ENCODE assay signal across 2 cellular contexts in genomic region chr16:70702624-70703023, GRCh38.
TF ChIP-seq lines count a peak whose summit lies in the region.

No MANE protein-coding gene starts in this region.

TF ChIP-seq in IMR-90, 13 proteins besides CTCF, POLR2A, EP300 and RAD21:
- TF ChIP-seq CEBPB (IDR thresholded peaks at IDR 0.05; ENCODE audit: low read depth, low read length) (no peak), FOS (IDR thresholded peaks at IDR 0.05; ENCODE audit: low read depth, low read length) (no peak), USF2 (IDR thresholded peaks at IDR 0.05; ENCODE audit: low read depth, low read length) (no peak), RCOR1 (IDR thresholded peaks at IDR 0.05; ENCODE audit: insufficient replicate concordance, low read length) (no peak), ELK1 (IDR thresholded peaks at IDR 0.05; ENCODE audit: borderline replicate concordance, low read depth, low read length) (no peak), MAZ (IDR thresholded peaks at IDR 0.05; ENCODE audit: borderline replicate concordance, low read depth, low read length) (no peak), MAFK (IDR thresholded peaks at IDR 0.05; ENCODE audit: low read depth, low read length) (no peak), CHD1 (IDR thresholded peaks at IDR 0.05; ENCODE audit: low read depth, low read length) (no peak), MXI1 (IDR thresholded peaks at IDR 0.05; ENCODE audit: borderline replicate concordance, low read depth, low read length) (no peak), RFX5 (IDR thresholded peaks at IDR 0.05; ENCODE audit: low read depth, low read length) (no peak), SMC3 (IDR thresholded peaks at IDR 0.05; ENCODE audit: low read depth, low read length) (no peak), BHLHE40 (IDR thresholded peaks at IDR 0.05; ENCODE audit: low read depth, low read length) (no peak), NFE2L2 (IDR thresholded peaks at IDR 0.05; ENCODE audit: low read depth, low read length) (no peak)

TF ChIP-seq in HepG2, 621 proteins besides CTCF, POLR2A, EP300 and RAD21:
- no peak for TF ChIP-seq ELF3 (CRISPR knock-in tag; IDR thresholded peaks at IDR 0.05)
- TF ChIP-seq MLLT10 (CRISPR knock-in tag; IDR thresholded peaks at IDR 0.05) = no peak
- TF ChIP-seq ZNF616 (CRISPR knock-in tag; IDR thresholded peaks at IDR 0.05; ENCODE audit: low read depth) = no peak
- no peak for TF ChIP-seq SIN3A (IDR thresholded peaks at IDR 0.05; ENCODE audit: borderline replicate concordance, low read depth, low read length)
- no peak for TF ChIP-seq NCOA5 (CRISPR knock-in tag; IDR thresholded peaks at IDR 0.05)
- no peak for TF ChIP-seq CEBPB (IDR thresholded peaks at IDR 0.05; ENCODE audit: borderline replicate concordance, low read depth, low read length)
- no peak for TF ChIP-seq PRDM15 (CRISPR knock-in tag; IDR thresholded peaks at IDR 0.05)
- no peak for TF ChIP-seq TBP (CRISPR knock-in tag; IDR thresholded peaks at IDR 0.05)
- TF ChIP-seq EED (CRISPR knock-in tag; IDR thresholded peaks at IDR 0.05) = 0 out of 2 replicates have a peak, but pooled peaks have one; percentile 37
- TF ChIP-seq ZFP62 (CRISPR knock-in tag; IDR thresholded peaks at IDR 0.05) = no peak
- TF ChIP-seq ZNF512 (CRISPR knock-in tag; IDR thresholded peaks at IDR 0.05) = no peak
- no peak for TF ChIP-seq ZKSCAN8 (CRISPR knock-in tag; IDR thresholded peaks at IDR 0.05; ENCODE audit: borderline replicate concordance)
- TF ChIP-seq ZNF704 (CRISPR knock-in tag; IDR thresholded peaks at IDR 0.05; ENCODE audit: borderline replicate concordance) = 0 out of 2 replicates have a peak, but pooled peaks have one; percentile 17
- TF ChIP-seq MAFF (IDR thresholded peaks at IDR 0.05; ENCODE audit: low read depth, low read length) = no peak
- TF ChIP-seq TOE1 (CRISPR knock-in tag; IDR thresholded peaks at IDR 0.05) = no peak
- TF ChIP-seq ATM (IDR thresholded peaks at IDR 0.05; ENCODE audit: borderline replicate concordance) = no peak
- TF ChIP-seq BCLAF1 (IDR thresholded peaks at IDR 0.05) = no peak
- no peak for TF ChIP-seq NFIC (IDR thresholded peaks at IDR 0.05; ENCODE audit: low read length)
- no peak for TF ChIP-seq TBX2 (CRISPR knock-in tag; IDR thresholded peaks at IDR 0.05; ENCODE audit: borderline replicate concordance)
- TF ChIP-seq THRA (CRISPR knock-in tag; IDR thresholded peaks at IDR 0.05; ENCODE audit: borderline replicate concordance) = peak; percentile 14; the same call in 1 of the 2 replicates
- no peak for TF ChIP-seq GMEB2 (CRISPR knock-in tag; IDR thresholded peaks at IDR 0.05; ENCODE audit: low read depth)
- no peak for TF ChIP-seq ZNF790 (CRISPR knock-in tag; IDR thresholded peaks at IDR 0.05; ENCODE audit: borderline replicate concordance)
- TF ChIP-seq SUZ12 (IDR thresholded peaks at IDR 0.05; ENCODE audit: low read depth, low read length) = no peak
